ENCODE assay signal across 16 cellular contexts in the genomic region with DNA sequence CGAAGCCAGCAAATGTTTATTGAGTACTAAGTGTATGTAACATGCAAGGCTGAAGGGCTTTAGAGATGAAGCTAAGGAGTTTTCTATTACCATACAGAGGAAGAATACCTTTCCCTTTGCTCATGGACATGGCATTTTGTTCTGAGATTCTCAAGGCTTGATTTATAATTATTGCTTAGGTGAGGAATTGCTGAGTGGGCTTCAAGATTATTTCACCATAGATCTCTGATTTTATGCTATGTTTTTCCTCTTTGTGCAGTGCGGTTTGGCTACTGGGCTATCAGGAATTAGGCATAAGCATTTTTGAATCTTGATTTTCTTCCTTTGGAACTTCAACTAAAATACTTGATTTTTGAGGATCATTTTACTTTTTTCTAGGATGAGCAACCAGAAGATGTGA. TPM values are rescaled to one million over a fixed set of nuclear protein-coding genes. Genes with fewer than 3 reads are reported as not detected.
DNase-seq lines count a peak whose midpoint lies in the region; ATAC-seq and TF ChIP-seq lines count a peak whose summit lies in the region.
"Had no signal": no experiment of that assay in that cellular context is flagged by ENCODE, and none has a peak within 500 bp of the region (broad histone marks: within the 10 kb centered on the region; RNA-seq: fewer than 3 reads in every experiment).

No MANE protein-coding gene starts in this region.

- no peak overlapping the region for H3K27ac ChIP-seq in gastroesophageal sphincter
- H3K27ac ChIP-seq: BLaER1, HL-60 had no signal

- no peak overlapping the region for H3K4me3 ChIP-seq in gastroesophageal sphincter
- H3K4me3 ChIP-seq: BLaER1, K562 had no signal

- no peaks in the 10 kb centered on the region for H3K27me3 ChIP-seq in gastroesophageal sphincter
- H3K27me3 ChIP-seq: BLaER1 had no signal

- no peaks in the 10 kb centered on the region for H3K4me1 ChIP-seq in gastroesophageal sphincter
- H3K4me1 ChIP-seq: BLaER1 had no signal

- DNase-seq in GM03348 (ENCODE audit: low spot score) (peak; percentile 6), amniotic epithelial cell (ENCODE audit: low read depth) (peak; percentile 56), progenitor cell of endocrine pancreas (ENCODE audit: low spot score, unreplicated experiment) (no peak), DMS153 treated with DMSO at 0.1 percent for 48 hours (lab: John Stamatoyannopoulos, UW; ENCODE audit: unreplicated experiment) (no peak)
- DNase-seq: ACHN; CD4-positive, alpha-beta memory T cell; DMS153; DMS79 treated with DMSO at 0.1 percent for 48 hours; EL; H9 had no signal

- H3K9me3 Mint-ChIP-seq in progenitor cell of endocrine pancreas (ENCODE audit: low read depth) = peaks cover 3% of the 10 kb centered on the region

- ATAC-seq in gastroesophageal sphincter (no peak), HG03439 (IDR thresholded peaks at IDR 0.05; ENCODE audit: unreplicated experiment) (no peak)
- ATAC-seq: K562 had no signal

- H3K9me3 ChIP-seq in gastroesophageal sphincter = peaks cover 0 to 7% (median 0%) of the 10 kb centered on the region in 3 donors

- H3K4me3 Mint-ChIP-seq in progenitor cell of endocrine pancreas (ENCODE audit: low read depth) = no peak overlapping the region
- H3K4me3 Mint-ChIP-seq: CD14-positive monocyte; CD4-positive, alpha-beta memory T cell; H9 had no signal

- TF ChIP-seq EP300 in gastroesophageal sphincter (IDR thresholded peaks at IDR 0.05) = no peak

- no peak for TF ChIP-seq POLR2A in gastroesophageal sphincter (IDR thresholded peaks at IDR 0.05)

- peaks cover 9% of the 10 kb centered on the region for H3K4me1 Mint-ChIP-seq in progenitor cell of endocrine pancreas (ENCODE audit: low read depth)
- H3K4me1 Mint-ChIP-seq: CD14-positive monocyte; CD4-positive, alpha-beta memory T cell; H9 had no signal

- WGBS in gastroesophageal sphincter (ENCODE audit: low coverage in 1 of 2), 2 donors = 56 to 73% methylated on average over 2 of the region's 2 CpGs

- H3K27me3 Mint-ChIP-seq in progenitor cell of endocrine pancreas = no peaks in the 10 kb centered on the region
- H3K27me3 Mint-ChIP-seq: CD4-positive, alpha-beta memory T cell had no signal

- peaks cover 0 to 43% of the 10 kb centered on the region in 2 donors for H3K36me3 ChIP-seq in gastroesophageal sphincter

- H3K27ac Mint-ChIP-seq in progenitor cell of endocrine pancreas = peak overlapping the region; percentile 27
- H3K27ac Mint-ChIP-seq: CD14-positive monocyte, H9 had no signal

- H3K36me3 Mint-ChIP-seq in progenitor cell of endocrine pancreas (ENCODE audit: insufficient read depth) = peaks cover 22% of the 10 kb centered on the region

- TF ChIP-seq CTCF in progenitor cell of endocrine pancreas (IDR thresholded peaks at IDR 0.05; ENCODE audit: unreplicated experiment) (no peak), gastroesophageal sphincter (IDR thresholded peaks at IDR 0.05) (no peak)

RNA-seq across cellular contexts. Expression of a gene that starts 42.5 kb away (rescaled TPM):
- total RNA-seq in progenitor cell of endocrine pancreas (22.7 and 23.6 TPM in 2 replicates), gastroesophageal sphincter (10 to 100 TPM; 27.5 to 34.4 (median 29.1) TPM)

Comparison
In these comparisons a context has a peak if more than half of its experiments do, and no peak if none do; other contexts are left out.
1. DNase-seq: peak in GM03348 (single experiment) and amniotic epithelial cell (single experiment); none in progenitor cell of endocrine pancreas (single experiment) and DMS153 treated with DMSO at 0.1 percent for 48 hours (single experiment).